In the genomic region with DNA sequence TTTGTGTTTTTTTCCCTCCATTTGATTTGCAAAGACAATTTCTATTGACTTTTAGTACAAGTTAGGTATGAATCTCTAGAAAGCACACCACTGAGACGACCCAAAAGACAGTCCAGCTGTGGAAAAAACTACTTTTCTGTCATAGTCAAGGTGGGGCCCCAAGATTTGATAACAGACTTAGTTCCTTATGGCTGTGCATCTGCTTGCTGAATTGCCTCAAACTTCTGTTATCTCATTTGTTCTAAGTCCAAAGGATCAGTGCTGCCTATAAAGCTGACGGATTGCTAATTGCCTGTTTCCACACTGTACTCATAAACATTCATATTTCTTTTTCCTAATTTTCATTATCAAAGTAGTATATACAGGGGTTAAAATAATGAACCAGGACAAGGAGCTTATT, we compare ENCODE assay signal across 16 cellular contexts.
DNase-seq lines count a peak whose midpoint lies in the region; ATAC-seq and TF ChIP-seq lines count a peak whose summit lies in the region.
"Had no signal": no experiment of that assay in that cellular context is flagged by ENCODE, and none has a peak within 500 bp of the region (broad histone marks: within the 10 kb centered on the region; RNA-seq: fewer than 3 reads in every experiment).

No MANE protein-coding gene starts in this region.

- no peaks in the 10 kb centered on the region for H3K9me2 ChIP-seq in PC-3 (replicated peaks; ENCODE audit: low read length)

- H3K4me3 ChIP-seq in PC-3 (ENCODE audit: low read length) = no peak overlapping the region
- H3K4me3 ChIP-seq in mammary epithelial cell (replicated peaks in 1 of 3; ENCODE audit: insufficient read depth in 1 of 3, low read depth in 2 of 3, low read length in 3 of 3) = no peak overlapping the region
- no peak overlapping the region for H3K4me3 ChIP-seq in mesodermal cell (ENCODE audit: extremely low read depth, insufficient read depth, low read length, poor library complexity, severe bottlenecking)
- no peak overlapping the region for H3K4me3 ChIP-seq in thoracic aorta
- H3K4me3 ChIP-seq: BLaER1, esophagus muscularis mucosa, PC-9, prostate gland, testis had no signal

- H4K20me1 ChIP-seq in PC-3 (ENCODE audit: low read length) (peaks cover 14% of the 10 kb centered on the region; the same call in 1 of the 2 replicates), mammary epithelial cell (ENCODE audit: insufficient read depth, low read length) (no peaks in the 10 kb centered on the region)
- H4K20me1 ChIP-seq: BLaER1 had no signal

- dilution Hi-C loops in mammary epithelial cell (cut with HindIII; ENCODE audit: low sequenced_read_pairs) = loop anchor here (5.0 kb wide), 1 partner anchor 63 kb away; no protein-coding TSS in a partner anchor

- H3K9ac ChIP-seq in PC-3 (ENCODE audit: low read length) (no peak overlapping the region), mammary epithelial cell (ENCODE audit: insufficient read depth, low read length) (no peak overlapping the region)
- H3K9ac ChIP-seq: BLaER1 had no signal

- H3F3A ChIP-seq in PC-3 (ENCODE audit: low read length, unreplicated experiment) = no peaks in the 10 kb centered on the region

- 88% methylated on average over 2 of the region's 2 CpGs for WGBS in mammary epithelial cell (ENCODE audit: low coverage, missing lambda C conversion rate)
- WGBS in mesodermal cell (ENCODE audit: insufficient coverage in 2 of 2), 2 experiments = 13% methylated on average over 1 of the region's 2 CpGs; no CpG with 5 or more reads in 1 of the 2 experiments

- H3K36me3 ChIP-seq in PC-3 (ENCODE audit: low read depth, low read length) (no peaks in the 10 kb centered on the region), mammary epithelial cell (ENCODE audit: insufficient read depth, low read length) (no peaks in the 10 kb centered on the region), mesodermal cell (ENCODE audit: control insufficient read depth, insufficient read depth, low read length) (no peaks in the 10 kb centered on the region), thoracic aorta (no peaks in the 10 kb centered on the region)
- H3K36me3 ChIP-seq: esophagus muscularis mucosa, prostate gland had no signal

- H2AFZ ChIP-seq in PC-3 (ENCODE audit: low read length) (no peak overlapping the region), mammary epithelial cell (ENCODE audit: low read depth, low read length) (no peak overlapping the region)
- H2AFZ ChIP-seq: PC-9 had no signal

- peaks cover 34% of the 10 kb centered on the region for H3K4me1 ChIP-seq in PC-3 (ENCODE audit: insufficient read depth, low read length)
- H3K4me1 ChIP-seq in mammary epithelial cell (ENCODE audit: insufficient read depth, low read length) = peaks cover 34% of the 10 kb centered on the region
- peaks cover 39% of the 10 kb centered on the region for H3K4me1 ChIP-seq in mesodermal cell (ENCODE audit: control insufficient read depth, insufficient read depth, low read length, poor library complexity, severe bottlenecking)
- H3K4me1 ChIP-seq in thoracic aorta (ENCODE audit: control insufficient read depth in 1 of 2, low read depth in 2 of 2) = peaks cover 27 to 62% of the 10 kb centered on the region in 2 donors
- H3K4me1 ChIP-seq: BLaER1, prostate gland had no signal

- no peak for TF ChIP-seq CTCF in PC-3 (conservative IDR thresholded peaks at IDR 0.05; ENCODE audit: low read depth, low read length)
- TF ChIP-seq CTCF in mammary epithelial cell (conservative IDR thresholded peaks at IDR 0.05 in 1 of 2, IDR thresholded peaks at IDR 0.05 in 1 of 2; ENCODE audit: extremely low read depth in 1 of 2, insufficient read depth in 1 of 2, low read depth in 1 of 2, low read length in 2 of 2) = no peak
- TF ChIP-seq CTCF in thoracic aorta (IDR thresholded peaks at IDR 0.05) = no peak

- no peak for ATAC-seq in PC-3
- no peak for ATAC-seq in thoracic aorta (ENCODE audit: insufficient number of reproducible peaks, low FRiP score, low read depth)
- no peak for ATAC-seq in HG03196 (IDR thresholded peaks at IDR 0.05; ENCODE audit: unreplicated experiment)

- H3K4me2 ChIP-seq in PC-3 (ENCODE audit: low read length) (peak overlapping the region; percentile 57), mammary epithelial cell (ENCODE audit: insufficient read depth, low read depth, low read length) (peak overlapping the region; percentile 61)
- H3K4me2 ChIP-seq: BLaER1, PC-9 had no signal

- H3K27ac ChIP-seq in PC-3 (ENCODE audit: low read length) (no peak overlapping the region), mammary epithelial cell (ENCODE audit: insufficient read depth, low read depth, low read length) (no peak overlapping the region), mesodermal cell (ENCODE audit: low read depth, low read length, severe bottlenecking) (peak overlapping the region; percentile 90), thoracic aorta (peak overlapping the region; percentile 20 to 74)
- H3K27ac ChIP-seq: BLaER1, esophagus muscularis mucosa, PC-9, prostate gland had no signal

- in situ Hi-C loops in mammary epithelial cell (cut with MboI; ENCODE audit: low sequenced_read_pairs in 2 of 2) = no loop called here

- intact Hi-C loops in PC-3 (cut with micrococcal nuclease) (no loop called here), mammary epithelial cell (cut with micrococcal nuclease) (loop anchor here (1.0 to 2.0 kb wide), 2 partner anchors 11 to 33 kb away; no protein-coding TSS in a partner anchor)

- DNase-seq in PC-3 (no peak), mammary epithelial cell (no peak), thoracic aorta (ENCODE audit: low spot score) (no peak), kidney glomerular epithelial cell (lab: John Stamatoyannopoulos, UW) (no peak)
- DNase-seq in stimulated activated CD4-positive, alpha-beta T cell treated with anti-CD3 and anti-CD28 coated beads, Interleukin-2, amount 100 ng/mL, for 48 hours = no peak
- DNase-seq: DMS53, glutamatergic neuron, MM.1S, NCI-H1930 had no signal

- H3K27me3 ChIP-seq in PC-3 (ENCODE audit: low read length) = no peaks in the 10 kb centered on the region
- no peaks in the 10 kb centered on the region for H3K27me3 ChIP-seq in mammary epithelial cell (ENCODE audit: insufficient read depth, low read length)
- H3K27me3 ChIP-seq in thoracic aorta (replicated peaks; ENCODE audit: insufficient read depth) = no peaks in the 10 kb centered on the region
- H3K27me3 ChIP-seq: BLaER1, esophagus muscularis mucosa, testis had no signal

- BruUV-seq in PC-3 (replicated peaks; lab: Mats Ljungman, UMichigan) = no TSS peak
- BruUV-seq in mammary epithelial cell (replicated peaks; lab: Mats Ljungman, UMichigan) = no TSS peak

- H3K79me2 ChIP-seq in PC-3 (ENCODE audit: low read length) = peaks cover 54% of the 10 kb centered on the region
- peaks cover 87% of the 10 kb centered on the region for H3K79me2 ChIP-seq in mammary epithelial cell (ENCODE audit: insufficient read depth, low read length)

- CTCF ChIA-PET in PC-3 (lab: Charles Lee) = no interaction called here
- CTCF ChIA-PET in mammary epithelial cell (lab: Charles Lee; ENCODE audit: low non-redundant PET) = no interaction called here

- POLR2A ChIA-PET in PC-3 (lab: Charles Lee; ENCODE audit: unreplicated experiment) = no interaction called here

- H3K9me3 ChIP-seq in PC-3 (ENCODE audit: low read length) (no peaks in the 10 kb centered on the region), mammary epithelial cell (replicated peaks; ENCODE audit: insufficient read depth, low read length) (no peaks in the 10 kb centered on the region), mesodermal cell (ENCODE audit: control insufficient read depth, low read length) (peaks cover 6% of the 10 kb centered on the region), thoracic aorta (no peaks in the 10 kb centered on the region)
- H3K9me3 ChIP-seq: esophagus muscularis mucosa, prostate gland, testis had no signal

Comparison
In these comparisons a context has a peak if more than half of its experiments do, and no peak if none do; other contexts are left out.
1. H3K27ac ChIP-seq: peak in mesodermal cell (single experiment) and thoracic aorta (2 of 2); none in PC-3 (single experiment) and mammary epithelial cell (single experiment).